ENCODE assay signal across 9 cellular contexts in genomic region chr17:2051388-2052237, GRCh38. TPM values are rescaled to one million over a fixed set of nuclear protein-coding genes. Genes with fewer than 3 reads are reported as not detected.
DNase-seq lines count a peak whose midpoint lies in the region; ATAC-seq, FAIRE-seq and TF ChIP-seq lines count a peak whose summit lies in the region.
"Had no signal": no experiment of that assay in that cellular context is flagged by ENCODE, and none has a peak within 500 bp of the region (broad histone marks: within the 10 kb centered on the region; RNA-seq: fewer than 3 reads in every experiment).

No MANE protein-coding gene starts in this region.

- TF ChIP-seq EP300 in HepG2 (IDR thresholded peaks at IDR 0.05; ENCODE audit: low read depth in 2 of 2, low read length in 2 of 2) (no peak), HepG2 (CRISPR knock-in tag; IDR thresholded peaks at IDR 0.05; ENCODE audit: borderline replicate concordance) (no peak)

- TF ChIP-seq CTCF in HepG2 (CRISPR knock-in tag; IDR thresholded peaks at IDR 0.05), result no peak
- no peak for TF ChIP-seq CTCF in right lobe of liver (IDR thresholded peaks at IDR 0.05)

- peaks cover 2% of the 10 kb centered on the region for H3K36me3 Mint-ChIP-seq in activated naive CD8-positive, alpha-beta T cell treated with anti-CD3 and anti-CD28 coated beads, Interleukin-2, amount 50 U/mL, for 24 hours (ENCODE audit: low read depth)
- H3K36me3 Mint-ChIP-seq in natural killer cell treated with Interleukin-12 subunit alpha and Interleukin-12 subunit beta and Interleukin-15 and Interleukin-18, amount 100 ng/mL, for 72 hours, result no peaks in the 10 kb centered on the region

- peak overlapping the region; percentile 18; the same call in 1 of the 2 replicates for H3K4me2 ChIP-seq in HepG2 (ENCODE audit: low read depth, low read length)

- in situ Hi-C loops in HepG2 (cut with HindIII; ENCODE audit: extremely low pct_ligation_motif_present, low pct_unique_long_range_greater_than_20kb), result no loop called here

- 41% methylated on average over 28 of the region's 45 CpGs for WGBS in HepG2 (ENCODE audit: low lambda C conversion rate)
- 23% methylated on average over 22 of the region's 45 CpGs for WGBS in right lobe of liver (ENCODE audit: insufficient coverage, low coverage, low lambda C conversion rate, missing lambda C conversion rate)

- intact Hi-C loops in HepG2 (cut with micrococcal nuclease; ENCODE audit: unreplicated experiment), result no loop called here
- intact Hi-C loops in right lobe of liver (cut with DNase I), result loop anchor here in 1 of 2 donors (10.0 kb wide), 1 partner anchor 193 kb away; no protein-coding TSS in a partner anchor

- no peak for DNase-seq in HepG2 (ENCODE audit: low spot score)
- no peak for DNase-seq in right lobe of liver
- no peak for DNase-seq in activated naive CD8-positive, alpha-beta T cell treated with anti-CD3 and anti-CD28 coated beads, Interleukin-2, amount 50 U/mL, for 24 hours
- DNase-seq in natural killer cell treated with Interleukin-12 subunit alpha and Interleukin-12 subunit beta and Interleukin-15 and Interleukin-18, amount 100 ng/mL, for 72 hours (ENCODE audit: low spot score), result no peak
- no peak for DNase-seq in DMS114 treated with DMSO at 0.1 percent for 48 hours (lab: John Stamatoyannopoulos, UW; ENCODE audit: unreplicated experiment)
- DNase-seq in mesenteric fat pad (ENCODE audit: low spot score), result no peak
- DNase-seq: DMS79 treated with DMSO at 0.1 percent for 48 hours had no signal

- BruUV-seq in HepG2 (replicated peaks; lab: Mats Ljungman, UMichigan), result no TSS peak

- peaks cover 32% of the 10 kb centered on the region for H3K4me1 Mint-ChIP-seq in activated naive CD8-positive, alpha-beta T cell treated with anti-CD3 and anti-CD28 coated beads, Interleukin-2, amount 50 U/mL, for 24 hours
- H3K4me1 Mint-ChIP-seq in natural killer cell treated with Interleukin-12 subunit alpha and Interleukin-12 subunit beta and Interleukin-15 and Interleukin-18, amount 100 ng/mL, for 72 hours (ENCODE audit: low read depth in 2 of 2), result peaks cover 17 to 19% of the 10 kb centered on the region in 2 donors

- peaks cover 4 to 28% of the 10 kb centered on the region in 2 experiments; a peak in 4 of 5 replicates for H3K27me3 ChIP-seq in HepG2 (ENCODE audit: control insufficient read depth in 1 of 2, insufficient read depth in 2 of 2, low read length in 2 of 2)
- H3K27me3 ChIP-seq in right lobe of liver, result peaks cover 0 to 5% of the 10 kb centered on the region in 2 donors

- H3K27ac Mint-ChIP-seq in activated naive CD8-positive, alpha-beta T cell treated with anti-CD3 and anti-CD28 coated beads, Interleukin-2, amount 50 U/mL, for 24 hours, result peak overlapping the region; percentile 42
- peak overlapping the region in 1 of 2 donors; percentile 1 for H3K27ac Mint-ChIP-seq in natural killer cell treated with Interleukin-12 subunit alpha and Interleukin-12 subunit beta and Interleukin-15 and Interleukin-18, amount 100 ng/mL, for 72 hours

- H3K36me3 ChIP-seq in HepG2 (replicated peaks in 1 of 2; ENCODE audit: control insufficient read depth in 1 of 2, insufficient read depth in 2 of 2, low read length in 2 of 2) (no peaks in the 10 kb centered on the region), right lobe of liver (no peaks in the 10 kb centered on the region)

- no peak overlapping the region for H2AFZ ChIP-seq in HepG2 (ENCODE audit: low read length)

- H3K9ac ChIP-seq in HepG2 (ENCODE audit: insufficient read depth, low read depth, low read length), result no peak overlapping the region

- H3K27ac ChIP-seq in HepG2 (ENCODE audit: extremely low read length, insufficient read depth, low read length) (no peak overlapping the region), right lobe of liver (no peak overlapping the region)

- peaks cover 26% of the 10 kb centered on the region for H3K27me3 Mint-ChIP-seq in activated naive CD8-positive, alpha-beta T cell treated with anti-CD3 and anti-CD28 coated beads, Interleukin-2, amount 50 U/mL, for 24 hours
- no peaks in the 10 kb centered on the region for H3K27me3 Mint-ChIP-seq in natural killer cell treated with Interleukin-12 subunit alpha and Interleukin-12 subunit beta and Interleukin-15 and Interleukin-18, amount 100 ng/mL, for 72 hours

- POLR2A ChIA-PET in HepG2 (lab: Yijun Ruan, JAX), result interaction anchor here (1.4 kb wide), 1 partner anchor 285 kb away, joined by 5 read pairs; the partner anchor contains the start of genes SGSM2 and TSR1

- no peaks in the 10 kb centered on the region for H3K9me3 Mint-ChIP-seq in activated naive CD8-positive, alpha-beta T cell treated with anti-CD3 and anti-CD28 coated beads, Interleukin-2, amount 50 U/mL, for 24 hours
- no peaks in the 10 kb centered on the region for H3K9me3 Mint-ChIP-seq in natural killer cell treated with Interleukin-12 subunit alpha and Interleukin-12 subunit beta and Interleukin-15 and Interleukin-18, amount 100 ng/mL, for 72 hours

- no peak for FAIRE-seq in HepG2 (lab: Jason Lieb, UNC)

- no peaks in the 10 kb centered on the region for H3K79me2 ChIP-seq in HepG2 (ENCODE audit: insufficient read depth, low read length)

- H3K4me1 ChIP-seq in HepG2 (ENCODE audit: insufficient read depth, low read length), result peaks cover 37% of the 10 kb centered on the region
- peaks cover 0 to 29% (median 5%) of the 10 kb centered on the region in 4 donors for H3K4me1 ChIP-seq in right lobe of liver

- H3K4me3 ChIP-seq in HepG2 (replicated peaks in 1 of 3; ENCODE audit: insufficient read depth in 1 of 3, low read depth in 2 of 3, low read length in 3 of 3) (peak overlapping the region in 2 of 3 experiments; percentile 7 to 47; a peak in 2 of 6 replicates), right lobe of liver (peak overlapping the region in 1 of 3 donors; percentile 48)

- TF ChIP-seq POLR2A in HepG2 (IDR thresholded peaks at IDR 0.05; ENCODE audit: insufficient read depth in 1 of 2, low read depth in 2 of 2, low read length in 2 of 2) (no peak), right lobe of liver (IDR thresholded peaks at IDR 0.05) (no peak)

- H3K9me3 ChIP-seq in HepG2 (ENCODE audit: low read length), result no peaks in the 10 kb centered on the region
- no peaks in the 10 kb centered on the region for H3K9me3 ChIP-seq in right lobe of liver

- TF ChIP-seq RAD21 in HepG2 (CRISPR knock-in tag; IDR thresholded peaks at IDR 0.05), result no peak

- ATAC-seq in HepG2, result no peak
- ATAC-seq in right lobe of liver, result no peak
- ATAC-seq in activated naive CD8-positive, alpha-beta T cell treated with anti-CD3 and anti-CD28 coated beads, Interleukin-2, amount 50 U/mL, for 24 hours, result no peak
- no peak for ATAC-seq in natural killer cell treated with Interleukin-12 subunit alpha and Interleukin-12 subunit beta and Interleukin-15 and Interleukin-18, amount 100 ng/mL, for 72 hours
- no peak for ATAC-seq in HG02885 (IDR thresholded peaks at IDR 0.05; ENCODE audit: poor library complexity, unreplicated experiment)
- ATAC-seq in GM19395 (IDR thresholded peaks at IDR 0.05; ENCODE audit: unreplicated experiment), result no peak

- CTCF ChIA-PET in HepG2 (lab: Yijun Ruan, JAX; ENCODE audit: low intra/inter-chr PET ratio, low total read pairs), result no interaction called here

- H4K20me1 ChIP-seq in HepG2 (ENCODE audit: insufficient read depth, low read length), result peaks cover 20% of the 10 kb centered on the region; the same call in 1 of the 2 replicates

- peak overlapping the region; percentile 24 for H3K4me3 Mint-ChIP-seq in activated naive CD8-positive, alpha-beta T cell treated with anti-CD3 and anti-CD28 coated beads, Interleukin-2, amount 50 U/mL, for 24 hours
- peak overlapping the region; percentile 44 for H3K4me3 Mint-ChIP-seq in natural killer cell treated with Interleukin-12 subunit alpha and Interleukin-12 subunit beta and Interleukin-15 and Interleukin-18, amount 100 ng/mL, for 72 hours

RNA-seq across cellular contexts. Expression of gene HIC1, which starts 3.3 kb away (rescaled TPM):
- total RNA-seq in HepG2 (2016; rRNA removed; fragmentation: Illumina TruSeq; extraction: Trizol), result 0.31 TPM in 1 of 2 replicates, not detected in the other
- total RNA-seq in HepG2 (2016; cell fraction: cytosol; rRNA removed; fragmentation: Illumina TruSeq; extraction: Trizol; ENCODE audit: low read depth), result not detected in 2 replicates
- total RNA-seq in HepG2 (2016; cell fraction: insoluble cytoplasmic fraction; rRNA removed; fragmentation: Illumina TruSeq; extraction: Trizol), result 0.12 and 0.26 TPM in 2 replicates
- 0.06 and 0.07 TPM in 2 replicates for total RNA-seq in HepG2 (2016; cell fraction: membrane; rRNA removed; fragmentation: Illumina TruSeq; extraction: Trizol)
- total RNA-seq in HepG2 (2016; cell fraction: nucleus; rRNA removed; fragmentation: Illumina TruSeq; extraction: Trizol), result not detected in 2 replicates
- polyA plus RNA-seq in HepG2 (2011; rRNA removed), result 0.04 and 0.10 TPM in 2 replicates
- polyA plus RNA-seq in HepG2 (2011; cell fraction: cytosol; rRNA removed), result 0.09 and 0.12 TPM in 2 replicates
- polyA plus RNA-seq in HepG2 (2011; cell fraction: nucleus; rRNA removed), result 1.1 and 1.2 TPM in 2 replicates
- polyA plus RNA-seq in HepG2 (2012), result 0.23 and 0.39 TPM in 2 replicates
- not detected in 2 replicates for polyA plus RNA-seq in HepG2 (2016; cell fraction: cytosol; fragmentation: Illumina TruSeq; extraction: Trizol; ENCODE audit: low read depth)
- polyA plus RNA-seq in HepG2 (2016; cell fraction: insoluble cytoplasmic fraction; fragmentation: Illumina TruSeq; extraction: Trizol; ENCODE audit: low read depth), result 0.08 TPM in 1 of 2 replicates, not detected in the other
- 0.06 and 0.09 TPM in 2 replicates for polyA plus RNA-seq in HepG2 (2016; cell fraction: membrane; fragmentation: Illumina TruSeq; extraction: Trizol; ENCODE audit: low read depth)
- 0.84 TPM in 1 of 2 replicates, not detected in the other for polyA plus RNA-seq in HepG2 (2016; cell fraction: nucleus; fragmentation: Illumina TruSeq; extraction: Trizol; ENCODE audit: insufficient read depth, low read depth)
- 0.12 and 0.56 TPM in 2 replicates for polyA minus RNA-seq in HepG2 (2011; rRNA and poly(A)+ RNA removed; ENCODE audit: low replicate concordance)
- not detected in 2 replicates for polyA minus RNA-seq in HepG2 (2011; cell fraction: cytosol; rRNA and poly(A)+ RNA removed)
- 0.12 and 0.13 TPM in 2 replicates for polyA minus RNA-seq in HepG2 (2011; cell fraction: nucleus; rRNA and poly(A)+ RNA removed)
- 10 to 100 TPM in 2 of 6 experiments, 1 to 10 TPM in 4; 4.7 to 14.8 (median 6.1) TPM for total RNA-seq in right lobe of liver
- total RNA-seq in natural killer cell treated with Interleukin-12 subunit alpha and Interleukin-12 subunit beta and Interleukin-15 and Interleukin-18, amount 100 ng/mL, for 72 hours, result 10 to 100 TPM; 24.8 to 56.7 TPM
- total RNA-seq in mesenteric fat pad, result 34.4 TPM

RNA-seq across cellular contexts. Expression of gene OVCA2, which starts 9.8 kb away (rescaled TPM):
- total RNA-seq in HepG2 (2016; rRNA removed; fragmentation: Illumina TruSeq; extraction: Trizol) (28.2 and 28.5 TPM in 2 replicates), right lobe of liver (10 to 100 TPM; 10.3 to 36.2 (median 14.8) TPM), mesenteric fat pad (23.6 TPM)
- 14.6 and 20.0 TPM in 2 replicates for total RNA-seq in HepG2 (2016; cell fraction: cytosol; rRNA removed; fragmentation: Illumina TruSeq; extraction: Trizol; ENCODE audit: low read depth)
- total RNA-seq in HepG2 (2016; cell fraction: insoluble cytoplasmic fraction; rRNA removed; fragmentation: Illumina TruSeq; extraction: Trizol), result 30.5 and 31.5 TPM in 2 replicates
- total RNA-seq in HepG2 (2016; cell fraction: membrane; rRNA removed; fragmentation: Illumina TruSeq; extraction: Trizol), result 29.3 and 32.1 TPM in 2 replicates
- total RNA-seq in HepG2 (2016; cell fraction: nucleus; rRNA removed; fragmentation: Illumina TruSeq; extraction: Trizol), result 13.5 and 15.0 TPM in 2 replicates
- polyA plus RNA-seq in HepG2 (2011; rRNA removed), result 23.7 and 30.7 TPM in 2 replicates
- 28.7 and 32.0 TPM in 2 replicates for polyA plus RNA-seq in HepG2 (2011; cell fraction: cytosol; rRNA removed)
- 12.2 and 17.3 TPM in 2 replicates for polyA plus RNA-seq in HepG2 (2011; cell fraction: nucleus; rRNA removed)
- polyA plus RNA-seq in HepG2 (2012), result 7.1 and 10.8 TPM in 2 replicates
- 21.4 and 25.7 TPM in 2 replicates for polyA plus RNA-seq in HepG2 (2016; cell fraction: cytosol; fragmentation: Illumina TruSeq; extraction: Trizol; ENCODE audit: low read depth)
- polyA plus RNA-seq in HepG2 (2016; cell fraction: insoluble cytoplasmic fraction; fragmentation: Illumina TruSeq; extraction: Trizol; ENCODE audit: low read depth), result 30.2 and 32.2 TPM in 2 replicates
- polyA plus RNA-seq in HepG2 (2016; cell fraction: membrane; fragmentation: Illumina TruSeq; extraction: Trizol; ENCODE audit: low read depth), result 25.8 and 29.0 TPM in 2 replicates
- polyA plus RNA-seq in HepG2 (2016; cell fraction: nucleus; fragmentation: Illumina TruSeq; extraction: Trizol; ENCODE audit: insufficient read depth, low read depth), result 19.9 and 28.4 TPM in 2 replicates
- polyA minus RNA-seq in HepG2 (2011; rRNA and poly(A)+ RNA removed; ENCODE audit: low replicate concordance), result 18.1 and 38.8 TPM in 2 replicates
- 2.6 and 5.9 TPM in 2 replicates for polyA minus RNA-seq in HepG2 (2011; cell fraction: cytosol; rRNA and poly(A)+ RNA removed)
- 1.7 TPM in 1 of 2 replicates, not detected in the other for polyA minus RNA-seq in HepG2 (2011; cell fraction: nucleus; rRNA and poly(A)+ RNA removed)
- 10 to 100 TPM; 35.5 to 49.8 TPM for total RNA-seq in natural killer cell treated with Interleukin-12 subunit alpha and Interleukin-12 subunit beta and Interleukin-15 and Interleukin-18, amount 100 ng/mL, for 72 hours

RNA-seq across cellular contexts. Expression of gene DPH1, which starts 21.7 kb away (rescaled TPM):
- 14.5 and 25.3 TPM in 2 replicates for total RNA-seq in HepG2 (2016; rRNA removed; fragmentation: Illumina TruSeq; extraction: Trizol)
- total RNA-seq in HepG2 (2016; cell fraction: cytosol; rRNA removed; fragmentation: Illumina TruSeq; extraction: Trizol; ENCODE audit: low read depth), result 12.1 and 14.2 TPM in 2 replicates
- total RNA-seq in HepG2 (2016; cell fraction: insoluble cytoplasmic fraction; rRNA removed; fragmentation: Illumina TruSeq; extraction: Trizol), result 12.8 and 22.5 TPM in 2 replicates
- total RNA-seq in HepG2 (2016; cell fraction: membrane; rRNA removed; fragmentation: Illumina TruSeq; extraction: Trizol), result 10.3 and 14.0 TPM in 2 replicates
- total RNA-seq in HepG2 (2016; cell fraction: nucleus; rRNA removed; fragmentation: Illumina TruSeq; extraction: Trizol), result 16.5 and 22.6 TPM in 2 replicates
- polyA plus RNA-seq in HepG2 (2011; rRNA removed), result 42.8 and 49.5 TPM in 2 replicates
- 18.9 and 24.7 TPM in 2 replicates for polyA plus RNA-seq in HepG2 (2011; cell fraction: cytosol; rRNA removed)
- polyA plus RNA-seq in HepG2 (2011; cell fraction: nucleus; rRNA removed), result 184 and 197 TPM in 2 replicates
- polyA plus RNA-seq in HepG2 (2012), result 22.1 and 23.1 TPM in 2 replicates
- 2.9 and 3.9 TPM in 2 replicates for polyA plus RNA-seq in HepG2 (2016; cell fraction: cytosol; fragmentation: Illumina TruSeq; extraction: Trizol; ENCODE audit: low read depth)
- polyA plus RNA-seq in HepG2 (2016; cell fraction: insoluble cytoplasmic fraction; fragmentation: Illumina TruSeq; extraction: Trizol; ENCODE audit: low read depth), result 12.2 and 15.0 TPM in 2 replicates
- 3.9 and 4.7 TPM in 2 replicates for polyA plus RNA-seq in HepG2 (2016; cell fraction: membrane; fragmentation: Illumina TruSeq; extraction: Trizol; ENCODE audit: low read depth)
- 54.3 and 66.6 TPM in 2 replicates for polyA plus RNA-seq in HepG2 (2016; cell fraction: nucleus; fragmentation: Illumina TruSeq; extraction: Trizol; ENCODE audit: insufficient read depth, low read depth)
- 82.1 and 106 TPM in 2 replicates for polyA minus RNA-seq in HepG2 (2011; rRNA and poly(A)+ RNA removed; ENCODE audit: low replicate concordance)
- polyA minus RNA-seq in HepG2 (2011; cell fraction: cytosol; rRNA and poly(A)+ RNA removed), result 15.1 and 19.0 TPM in 2 replicates
- 33.1 and 46.4 TPM in 2 replicates for polyA minus RNA-seq in HepG2 (2011; cell fraction: nucleus; rRNA and poly(A)+ RNA removed)
- 10 to 100 TPM; 20.0 to 41.1 (median 25.4) TPM for total RNA-seq in right lobe of liver
- total RNA-seq in natural killer cell treated with Interleukin-12 subunit alpha and Interleukin-12 subunit beta and Interleukin-15 and Interleukin-18, amount 100 ng/mL, for 72 hours, result 10 to 100 TPM; 32.5 to 34.7 TPM
- total RNA-seq in mesenteric fat pad, result 35.6 TPM

RNA-seq across cellular contexts. Expression of gene RTN4RL1, which starts 26.5 kb away (rescaled TPM):
- total RNA-seq in HepG2 (2016; rRNA removed; fragmentation: Illumina TruSeq; extraction: Trizol), result not detected in 2 replicates
- not detected in 2 replicates for total RNA-seq in HepG2 (2016; cell fraction: cytosol; rRNA removed; fragmentation: Illumina TruSeq; extraction: Trizol; ENCODE audit: low read depth)
- total RNA-seq in HepG2 (2016; cell fraction: insoluble cytoplasmic fraction; rRNA removed; fragmentation: Illumina TruSeq; extraction: Trizol), result not detected in 2 replicates
- not detected in 2 replicates for total RNA-seq in HepG2 (2016; cell fraction: membrane; rRNA removed; fragmentation: Illumina TruSeq; extraction: Trizol)
- not detected in 2 replicates for total RNA-seq in HepG2 (2016; cell fraction: nucleus; rRNA removed; fragmentation: Illumina TruSeq; extraction: Trizol)
- 0.01 TPM in 1 of 2 replicates, not detected in the other for polyA plus RNA-seq in HepG2 (2011; rRNA removed)
- not detected in 2 replicates for polyA plus RNA-seq in HepG2 (2011; cell fraction: cytosol; rRNA removed)
- not detected in 2 replicates for polyA plus RNA-seq in HepG2 (2011; cell fraction: nucleus; rRNA removed)
- polyA plus RNA-seq in HepG2 (2012), result not detected in 2 replicates
- polyA plus RNA-seq in HepG2 (2016; cell fraction: cytosol; fragmentation: Illumina TruSeq; extraction: Trizol; ENCODE audit: low read depth), result not detected in 2 replicates
- polyA plus RNA-seq in HepG2 (2016; cell fraction: insoluble cytoplasmic fraction; fragmentation: Illumina TruSeq; extraction: Trizol; ENCODE audit: low read depth), result not detected in 2 replicates
- polyA plus RNA-seq in HepG2 (2016; cell fraction: membrane; fragmentation: Illumina TruSeq; extraction: Trizol; ENCODE audit: low read depth), result 0.05 TPM in 1 of 2 replicates, not detected in the other
- not detected in 2 replicates for polyA plus RNA-seq in HepG2 (2016; cell fraction: nucleus; fragmentation: Illumina TruSeq; extraction: Trizol; ENCODE audit: insufficient read depth, low read depth)
- polyA minus RNA-seq in HepG2 (2011; rRNA and poly(A)+ RNA removed; ENCODE audit: low replicate concordance), result 0.08 TPM in 1 of 2 replicates, not detected in the other
- polyA minus RNA-seq in HepG2 (2011; cell fraction: cytosol; rRNA and poly(A)+ RNA removed), result not detected in 2 replicates
- not detected in 2 replicates for polyA minus RNA-seq in HepG2 (2011; cell fraction: nucleus; rRNA and poly(A)+ RNA removed)
- 1 to 10 TPM in 5 of 6 experiments, under 1 TPM in 1; 0.54 to 2.6 (median 1.4) TPM for total RNA-seq in right lobe of liver
- not detected for total RNA-seq in natural killer cell treated with Interleukin-12 subunit alpha and Interleukin-12 subunit beta and Interleukin-15 and Interleukin-18, amount 100 ng/mL, for 72 hours
- total RNA-seq in mesenteric fat pad, result 11.2 TPM
